In the genomic region with DNA sequence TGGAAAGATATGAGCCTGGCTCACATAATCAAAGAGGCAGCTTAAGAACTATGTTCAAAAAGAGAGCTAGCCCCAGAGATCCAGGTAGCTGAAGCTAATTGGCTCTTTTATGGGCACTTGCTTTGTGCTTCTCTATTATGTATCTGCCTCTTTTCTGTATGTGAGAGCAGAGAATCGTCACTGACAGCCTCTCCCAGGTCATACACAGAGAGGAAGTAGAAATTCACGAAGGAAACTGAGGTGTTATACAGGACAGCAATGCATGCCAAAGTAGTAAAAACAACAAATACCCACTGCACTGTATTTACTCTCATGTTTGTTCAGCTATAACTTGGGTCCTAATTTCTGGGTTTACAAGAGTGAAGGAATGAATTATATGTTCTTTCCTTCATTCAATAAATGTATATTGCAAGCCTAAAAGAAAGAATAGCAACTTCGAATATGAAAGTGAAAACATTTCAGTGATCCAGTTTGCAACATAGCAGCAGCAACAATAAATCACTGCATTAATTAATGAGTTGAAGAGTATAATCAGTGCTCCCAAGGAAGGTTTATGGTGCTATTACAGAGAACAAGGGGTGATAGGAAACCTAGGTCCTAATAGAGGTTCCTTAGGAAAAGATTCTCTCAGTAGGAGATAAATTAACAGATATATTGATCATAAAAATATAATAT, we compare ENCODE assay signal across 10 cellular contexts. TPM values are rescaled to one million over a fixed set of nuclear protein-coding genes. Genes with fewer than 3 reads are reported as not detected.
DNase-seq lines count a peak whose midpoint lies in the region; ATAC-seq lines count a peak whose summit lies in the region.
"Had no signal": no experiment of that assay in that cellular context is flagged by ENCODE, and none has a peak within 500 bp of the region (broad histone marks: within the 10 kb centered on the region; RNA-seq: fewer than 3 reads in every experiment).

No MANE protein-coding gene starts in this region.

- peak in 2 of 3 experiments; percentile 33 to 69 for DNase-seq in NCI-H1417 (lab: John Stamatoyannopoulos, UW)
- DNase-seq in NCI-H1417 treated with DMSO at 0.1 percent for 48 hours (lab: John Stamatoyannopoulos, UW) = no peak
- DNase-seq in left colon = no peak
- DNase-seq in stimulated activated CD4-positive, alpha-beta T cell treated with anti-CD3 and anti-CD28 coated beads, Interleukin-2, amount 100 ng/mL, for 24 hours = no peak
- no peak for DNase-seq in SW 1271 (lab: John Stamatoyannopoulos, UW)
- no peak for DNase-seq in NCI-H2081 treated with DMSO at 0.1 percent for 48 hours (lab: John Stamatoyannopoulos, UW)
- DNase-seq: activated CD4-positive, alpha-beta T cell treated with anti-CD3 and anti-CD28 coated beads for 1 hour; posterior cingulate gyrus had no signal

- intact Hi-C loops in left colon (cut with DNase I, micrococcal nuclease) = no loop called here

- ATAC-seq in GM21528 (IDR thresholded peaks at IDR 0.05; ENCODE audit: low FRiP score, unreplicated experiment) (peak; percentile 88), HG03520 (IDR thresholded peaks at IDR 0.05; ENCODE audit: unreplicated experiment) (peak; percentile 76), left colon (peak; percentile 40)

RNA-seq across cellular contexts. Expression of a gene that starts 47.1 kb away (rescaled TPM):
- total RNA-seq in left colon = 10 to 100 TPM; 27.7 to 33.1 TPM

Comparison
In these comparisons a context has a peak if more than half of its experiments do, and no peak if none do; other contexts are left out.
1. DNase-seq: peak in NCI-H1417 (2 of 3); none in NCI-H1417 treated with DMSO at 0.1 percent for 48 hours (single experiment), left colon (0 of 2), stimulated activated CD4-positive, alpha-beta T cell treated with anti-CD3 and anti-CD28 coated beads, Interleukin-2, amount 100 ng/mL, for 24 hours (0 of 2), SW 1271 (0 of 2) and NCI-H2081 treated with DMSO at 0.1 percent for 48 hours (single experiment).
2. Peak in every context shown above with its lines, with median percentiles within 50 percentile points of each other: ATAC-seq.